13 cellular contexts compared by ENCODE assay signal in the genomic region with DNA sequence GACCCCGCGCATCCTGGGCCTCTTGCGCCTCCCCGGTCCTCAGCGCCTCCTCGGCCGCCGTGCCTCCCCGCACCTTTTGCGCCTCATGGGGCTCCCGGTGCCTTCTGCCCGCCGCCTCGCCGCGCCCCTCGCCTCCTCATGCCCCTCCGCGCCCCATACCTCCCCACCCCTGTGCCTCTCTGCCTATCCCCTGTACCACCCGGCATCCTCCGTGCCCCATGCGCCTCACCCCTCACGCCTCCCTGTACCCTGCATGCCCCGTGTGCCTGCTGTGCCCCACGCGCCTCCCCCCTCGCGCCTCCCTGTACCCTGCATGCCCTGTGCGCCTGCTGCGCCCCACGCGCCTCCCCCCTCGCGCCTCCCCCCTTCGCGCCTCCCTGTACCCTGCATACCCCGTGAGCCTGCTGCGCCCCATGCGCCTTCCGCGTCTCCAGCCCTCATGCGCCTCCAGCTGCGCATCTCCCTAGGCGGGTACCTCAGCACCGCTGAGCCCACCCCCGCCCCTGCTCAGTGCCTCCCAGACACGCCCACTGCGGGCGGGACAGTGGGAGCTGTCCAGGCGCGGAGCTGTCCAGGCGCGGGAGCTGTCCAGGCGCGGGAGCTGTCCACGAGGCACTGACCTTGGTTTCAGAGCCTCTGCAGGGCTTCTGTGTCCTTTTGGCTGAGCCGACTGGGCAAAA. TPM values are rescaled to one million over a fixed set of nuclear protein-coding genes. Genes with fewer than 3 reads are reported as not detected.
DNase-seq lines count a peak whose midpoint lies in the region; ATAC-seq, FAIRE-seq and TF ChIP-seq lines count a peak whose summit lies in the region.
"Had no signal": no experiment of that assay in that cellular context is flagged by ENCODE, and none has a peak within 500 bp of the region (broad histone marks: within the 10 kb centered on the region; RNA-seq: fewer than 3 reads in every experiment).

No MANE protein-coding gene starts in this region.

- H4K20me1 ChIP-seq in fibroblast of lung (ENCODE audit: control insufficient read depth, extremely low read depth, insufficient read depth, low read length) = no peaks in the 10 kb centered on the region

- no peak overlapping the region for H2AFZ ChIP-seq in fibroblast of lung (ENCODE audit: low read length)

- H3K9ac ChIP-seq in fibroblast of lung (ENCODE audit: insufficient read depth, low read length) = no peak overlapping the region
- H3K9ac ChIP-seq in colonic mucosa (ENCODE audit: low read depth in 2 of 2, low read length in 2 of 2) = no peak overlapping the region

- no peak overlapping the region for H3K4me2 ChIP-seq in fibroblast of lung (ENCODE audit: extremely low read depth, insufficient read depth, low read length)

- H3K9me3 ChIP-seq in fibroblast of lung (ENCODE audit: control insufficient read depth, insufficient read depth, low read depth, low read length) (no peaks in the 10 kb centered on the region), colonic mucosa (no peaks in the 10 kb centered on the region)

- peak overlapping the region in 4 of 10 donors; percentile 9 to 73 (median 50) for H3K4me3 Mint-ChIP-seq in naive thymus-derived CD8-positive, alpha-beta T cell
- H3K4me3 Mint-ChIP-seq: endodermal cell had no signal

- TF ChIP-seq POLR2A in GM12891 (IDR thresholded peaks at IDR 0.05; ENCODE audit: low read depth, low read length) = no peak

- peak; percentile 74 for DNase-seq in AG08396 (ENCODE audit: low spot score)
- peak; percentile 45 for DNase-seq in SK-N-DZ (ENCODE audit: low spot score)
- peak; percentile 67 to 68 for DNase-seq in fibroblast of lung (ENCODE audit: low read depth in 2 of 2)
- peak in 1 of 10 donors; percentile 10 for DNase-seq in naive thymus-derived CD8-positive, alpha-beta T cell
- no peak for DNase-seq in GM12891 (ENCODE audit: insufficient read length, low spot score)
- DNase-seq in stimulated activated CD4-positive, alpha-beta T cell treated with anti-CD3 and anti-CD28 coated beads, Interleukin-4, amount 100 ng/mL, for 1 hour = no peak
- no peak for DNase-seq in colonic mucosa
- no peak for DNase-seq in NCI-H526 (lab: John Stamatoyannopoulos, UW)
- DNase-seq: CD4-positive, CD25-positive, alpha-beta regulatory T cell; endodermal cell; NCI-H2029; stimulated activated CD4-positive, alpha-beta T cell treated with anti-CD3 and anti-CD28 coated beads, Interleukin-4, amount 100 ng/mL, for 24 hours had no signal

- H3K27me3 Mint-ChIP-seq in naive thymus-derived CD8-positive, alpha-beta T cell = no peaks in the 10 kb centered on the region
- H3K27me3 Mint-ChIP-seq: CD4-positive, CD25-positive, alpha-beta regulatory T cell had no signal

- H3K4me1 Mint-ChIP-seq in naive thymus-derived CD8-positive, alpha-beta T cell = peaks cover 21 to 55% (median 47%) of the 10 kb centered on the region in 4 donors
- H3K4me1 Mint-ChIP-seq: endodermal cell had no signal

- H3K27ac Mint-ChIP-seq in naive thymus-derived CD8-positive, alpha-beta T cell = no peak overlapping the region
- H3K27ac Mint-ChIP-seq: endodermal cell had no signal

- no peak for TF ChIP-seq CTCF in fibroblast of lung (conservative IDR thresholded peaks at IDR 0.05 in 1 of 2, IDR thresholded peaks at IDR 0.05 in 1 of 2; ENCODE audit: low read depth in 1 of 2, low read length in 2 of 2)
- no peak for TF ChIP-seq CTCF in colonic mucosa (IDR thresholded peaks at IDR 0.05)

- peaks cover 2 to 26% (median 20%) of the 10 kb centered on the region in 3 donors for H3K36me3 Mint-ChIP-seq in naive thymus-derived CD8-positive, alpha-beta T cell

- no peak for FAIRE-seq in GM12891 (lab: Jason Lieb, UNC)

- H3K27ac ChIP-seq in fibroblast of lung (ENCODE audit: insufficient read depth, low read length) (no peak overlapping the region), colonic mucosa (no peak overlapping the region)
- H3K27ac ChIP-seq: HL-60 had no signal

- intact Hi-C loops in colonic mucosa (cut with DNase I) = no loop called here

- H3K27me3 ChIP-seq in fibroblast of lung (ENCODE audit: control insufficient read depth, insufficient read depth, low read length) (no peaks in the 10 kb centered on the region), colonic mucosa (no peaks in the 10 kb centered on the region)

- POLR2A ChIA-PET in naive thymus-derived CD8-positive, alpha-beta T cell (lab: Charles Lee) = no interaction called here

- no peak overlapping the region for H3K4me3 ChIP-seq in fibroblast of lung (replicated peaks in 1 of 4; ENCODE audit: control extremely low read depth in 1 of 4, insufficient read depth in 1 of 4, low read depth in 3 of 4, low read length in 4 of 4)
- H3K4me3 ChIP-seq in colonic mucosa = no peak overlapping the region

- no peaks in the 10 kb centered on the region for H3K9me3 Mint-ChIP-seq in naive thymus-derived CD8-positive, alpha-beta T cell

- peak; percentile 58 to 61 for ATAC-seq in naive thymus-derived CD8-positive, alpha-beta T cell

- H3K4me1 ChIP-seq in fibroblast of lung (ENCODE audit: control insufficient read depth, extremely low read depth, insufficient read depth, low read length) = no peaks in the 10 kb centered on the region
- H3K4me1 ChIP-seq in colonic mucosa = no peaks in the 10 kb centered on the region

- H3K79me2 ChIP-seq in fibroblast of lung (ENCODE audit: control insufficient read depth, insufficient read depth, low read length) = peaks cover 34% of the 10 kb centered on the region

- H3K36me3 ChIP-seq in fibroblast of lung (ENCODE audit: control insufficient read depth, insufficient read depth, low read length) = peaks cover 1% of the 10 kb centered on the region
- H3K36me3 ChIP-seq in colonic mucosa = no peaks in the 10 kb centered on the region

TF ChIP-seq in GM12891, 5 proteins besides CTCF, POLR2A, EP300 and RAD21:
- TF ChIP-seq SPI1 (IDR thresholded peaks at IDR 0.05; ENCODE audit: low read depth, low read length) = no peak
- no peak for TF ChIP-seq POU2F2 (IDR thresholded peaks at IDR 0.05; ENCODE audit: low read depth, low read length)
- TF ChIP-seq POLR2AphosphoS5 (IDR thresholded peaks at IDR 0.05; ENCODE audit: low read depth, low read length) = no peak
- TF ChIP-seq TAF1 (IDR thresholded peaks at IDR 0.05; ENCODE audit: low read depth, low read length) = no peak
- no peak for TF ChIP-seq PAX5 (IDR thresholded peaks at IDR 0.05; ENCODE audit: insufficient read depth, low read length, severe bottlenecking)

RNA-seq across cellular contexts. Expression of a gene that starts 37.1 kb away (rescaled TPM):
- 9.8 and 13.8 TPM in 2 replicates for polyA plus RNA-seq in SK-N-DZ (2014; cell fraction: cytosol; rRNA removed)
- 9.3 and 12.4 TPM in 2 replicates for polyA plus RNA-seq in SK-N-DZ (2014; cell fraction: nucleus; rRNA removed)
- total RNA-seq in fibroblast of lung (233 and 300 TPM in 2 replicates), colonic mucosa (10 to 100 TPM; 73.8 to 84.4 TPM)
- 37.6 and 48.5 TPM in 2 replicates for polyA plus RNA-seq in fibroblast of lung
- 74.0 and 84.4 TPM in 2 replicates for polyA plus RNA-seq in fibroblast of lung (2012)
- polyA minus RNA-seq in fibroblast of lung (ENCODE audit: low replicate concordance) = 166 and 254 TPM in 2 replicates
- total RNA-seq in naive thymus-derived CD8-positive, alpha-beta T cell = 10 to 100 TPM; 63.1 to 69.7 TPM
- 10 to 100 TPM in 2 of 3 donors, 1 to 10 TPM in 1; 9.1 to 19.3 (median 13.6) TPM for polyA plus RNA-seq in naive thymus-derived CD8-positive, alpha-beta T cell
- polyA plus RNA-seq in GM12891 (2012; ENCODE audit: low read depth, missing spikeins) = 19.8 TPM

Comparison
In these comparisons a context has a peak if more than half of its experiments do, and no peak if none do; other contexts are left out.
1. DNase-seq: peak in AG08396 (single experiment), SK-N-DZ (single experiment) and fibroblast of lung (2 of 2); none in GM12891 (single experiment), stimulated activated CD4-positive, alpha-beta T cell treated with anti-CD3 and anti-CD28 coated beads, Interleukin-4, amount 100 ng/mL, for 1 hour (single experiment), colonic mucosa (single experiment) and NCI-H526 (0 of 2).